ENCODE assay signal across 9 cellular contexts in the genomic region with DNA sequence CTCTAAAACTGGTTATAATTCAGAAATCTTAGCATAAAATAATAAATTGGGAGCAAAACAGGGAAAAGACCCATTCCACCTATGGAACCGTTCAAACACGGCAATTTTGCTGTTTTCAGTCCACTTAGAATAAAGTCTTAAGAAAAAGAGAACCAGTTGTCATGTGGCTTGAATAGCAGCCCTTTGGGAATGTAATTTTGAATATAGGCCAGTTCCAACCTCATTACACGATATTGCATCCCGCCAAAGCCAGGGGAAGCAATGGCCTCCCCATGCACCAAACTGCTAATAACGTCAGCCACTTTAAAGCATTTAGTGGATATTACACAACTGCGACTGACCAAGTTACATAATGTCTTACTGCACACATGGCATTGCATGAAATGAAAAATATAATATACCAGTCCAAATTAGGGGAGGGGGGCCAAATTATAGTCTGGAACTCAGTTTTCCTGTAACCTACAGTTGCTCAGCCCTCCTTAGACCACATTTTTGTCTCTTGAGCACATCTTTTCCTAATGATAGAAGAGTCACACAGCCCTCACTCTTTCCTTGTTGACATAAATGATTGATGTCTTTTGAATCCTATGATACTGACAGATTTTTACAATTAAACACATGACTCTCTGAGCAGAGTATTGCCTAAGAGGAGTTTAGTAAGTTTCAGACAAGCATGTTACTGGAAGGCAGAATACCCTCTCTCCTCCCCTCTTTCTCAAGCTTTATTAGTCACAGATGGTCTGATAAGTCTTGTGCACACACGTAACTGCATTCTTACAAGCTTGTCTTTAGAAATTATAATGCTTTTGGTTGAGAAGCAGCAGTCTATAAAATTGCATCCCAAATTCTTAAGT. TPM values are rescaled to one million over a fixed set of nuclear protein-coding genes. Genes with fewer than 3 reads are reported as not detected.
DNase-seq lines count a peak whose midpoint lies in the region; ATAC-seq, FAIRE-seq and TF ChIP-seq lines count a peak whose summit lies in the region.
"Had no signal": no experiment of that assay in that cellular context is flagged by ENCODE, and none has a peak within 500 bp of the region (broad histone marks: within the 10 kb centered on the region; RNA-seq: fewer than 3 reads in every experiment).

No MANE protein-coding gene starts in this region.

- no peak for TF ChIP-seq CTCF in osteocyte (IDR thresholded peaks at IDR 0.05)

- intact Hi-C loops in posterior vena cava (cut with DNase I): no loop called here

- no peaks in the 10 kb centered on the region for H3K36me3 Mint-ChIP-seq in osteocyte (ENCODE audit: unreplicated experiment)

- H3K4me3 Mint-ChIP-seq in osteocyte (ENCODE audit: unreplicated experiment): peak overlapping the region; percentile 76

- ATAC-seq in esophagus mucosa (peak; percentile 83), HG02588 (IDR thresholded peaks at IDR 0.05; ENCODE audit: unreplicated experiment) (no peak), GM21717 (IDR thresholded peaks at IDR 0.05; ENCODE audit: unreplicated experiment) (no peak)

- peaks cover 4% of the 10 kb centered on the region for H3K9me3 Mint-ChIP-seq in osteocyte (ENCODE audit: unreplicated experiment)

- H3K27me3 Mint-ChIP-seq in osteocyte (ENCODE audit: unreplicated experiment): no peaks in the 10 kb centered on the region

- peaks cover 64% of the 10 kb centered on the region for H3K4me1 Mint-ChIP-seq in osteocyte (ENCODE audit: unreplicated experiment)

- DNase-seq in H54 (ENCODE audit: insufficient read length, low spot score): no peak
- DNase-seq in SIG-M5 treated with dmso at 0.1 percent for 504 hours (lab: John Stamatoyannopoulos, UW; ENCODE audit: unreplicated experiment): peak; percentile 97
- DNase-seq in osteocyte (ENCODE audit: extremely low spot score, unreplicated experiment): no peak
- DNase-seq in posterior vena cava (ENCODE audit: low spot score): no peak
- no peak for DNase-seq in activated CD8-positive, alpha-beta memory T cell treated with anti-CD3 and anti-CD28 coated beads, Interleukin-2, amount 50 U/mL, for 4 hours

- no peak for TF ChIP-seq POLR2A in H54 (IDR thresholded peaks at IDR 0.05; ENCODE audit: low read depth, low read length)

- FAIRE-seq in H54 (lab: Jason Lieb, UNC): peak; percentile 91

- H3K27ac Mint-ChIP-seq in osteocyte (ENCODE audit: unreplicated experiment): peak overlapping the region; percentile 92

RNA-seq across cellular contexts. Expression of a gene that starts 1.0 kb away (rescaled TPM):
- total RNA-seq in esophagus mucosa (74.3 TPM), osteocyte (13.9 and 15.2 TPM in 2 replicates), posterior vena cava (10 to 100 TPM; 18.5 to 30.9 TPM)

RNA-seq across cellular contexts. Expression of a gene that starts 31.9 kb away (rescaled TPM):
- total RNA-seq in esophagus mucosa (not detected), osteocyte (not detected in 2 replicates), posterior vena cava (not detected)
- total RNA-seq: T-helper 1 cell treated with Interleukin-12 subunit alpha and Interleukin-12 subunit beta and Interleukin-4 antibody, amounts not matched to agents 30 ng/mL and 1 ng/mL, for 36 hours had no signal
